In the genomic region with DNA sequence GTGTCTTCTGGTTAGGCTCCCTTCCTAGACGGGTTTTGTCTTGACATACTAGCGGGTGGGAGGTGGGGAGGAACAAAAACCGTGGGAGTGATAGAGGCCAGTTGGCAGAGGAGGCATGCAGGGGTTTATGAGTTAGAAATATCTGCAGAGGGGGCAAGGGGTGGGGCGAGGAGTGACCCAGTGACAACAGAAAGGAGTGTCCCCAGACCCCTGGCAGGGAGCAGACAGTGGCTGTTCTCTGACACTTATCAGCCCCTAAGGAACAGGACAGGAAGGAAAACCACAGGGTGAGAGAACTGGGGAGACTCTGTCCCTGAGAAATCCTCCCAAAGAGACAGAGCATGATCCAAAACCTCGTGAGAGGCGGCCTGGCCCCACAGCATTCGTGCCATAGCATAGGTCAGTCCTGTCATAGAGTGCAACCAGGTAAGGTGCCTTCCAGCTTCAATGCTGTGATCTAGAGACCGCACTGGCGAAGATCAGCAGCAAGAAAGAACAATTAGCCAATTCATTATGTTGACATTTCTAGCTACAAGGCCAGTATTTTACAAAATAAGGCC, we compare ENCODE assay signal across 12 cellular contexts.
DNase-seq lines count a peak whose midpoint lies in the region; ATAC-seq and TF ChIP-seq lines count a peak whose summit lies in the region.
"Had no signal": no experiment of that assay in that cellular context is flagged by ENCODE, and none has a peak within 500 bp of the region (broad histone marks: within the 10 kb centered on the region; RNA-seq: fewer than 3 reads in every experiment).

No MANE protein-coding gene starts in this region.

- no peak overlapping the region for H3K9ac ChIP-seq in colonic mucosa (ENCODE audit: low read depth in 2 of 2, low read length in 2 of 2)

- H3K4me3 ChIP-seq in colonic mucosa (no peak overlapping the region), lung (no peak overlapping the region)
- H3K4me3 ChIP-seq: SJSA1 had no signal

- ATAC-seq in lung (ENCODE audit: insufficient read depth, low FRiP score), result no peak
- ATAC-seq in stimulated activated naive B cell treated with anti-CD40 and anti-IgM and Interleukin-4, amounts not matched to agents 10 μg/mL and 1 μg/mL and 100 μg/mL, for 72 hours (replicated peaks), result no peak
- ATAC-seq in GM19395 (IDR thresholded peaks at IDR 0.05; ENCODE audit: unreplicated experiment), result no peak
- ATAC-seq in GM18511 (IDR thresholded peaks at IDR 0.05; ENCODE audit: unreplicated experiment), result no peak

- H3K9me3 ChIP-seq in colonic mucosa (no peaks in the 10 kb centered on the region), lung (ENCODE audit: control insufficient read depth in 2 of 2, insufficient read depth in 1 of 2, low read length in 1 of 2) (no peaks in the 10 kb centered on the region)
- H3K9me3 ChIP-seq: SJSA1 had no signal

- H3K36me3 Mint-ChIP-seq in HFFc6 (ENCODE audit: low read depth), result peaks cover 9% of the 10 kb centered on the region; the same call in 1 of the 2 replicates
- H3K36me3 Mint-ChIP-seq in stimulated activated naive B cell treated with anti-CD40 and anti-IgM and Interleukin-4, amounts not matched to agents 10 μg/mL and 1 μg/mL and 100 μg/mL, for 72 hours, result peaks cover 3 to 9% of the 10 kb centered on the region in 2 donors

- peaks cover 33% of the 10 kb centered on the region for H3K4me1 Mint-ChIP-seq in HFFc6 (ENCODE audit: low read depth)
- peaks cover 0 to 1% of the 10 kb centered on the region in 2 donors for H3K4me1 Mint-ChIP-seq in stimulated activated naive B cell treated with anti-CD40 and anti-IgM and Interleukin-4, amounts not matched to agents 10 μg/mL and 1 μg/mL and 100 μg/mL, for 72 hours

- H3K27me3 Mint-ChIP-seq in HFFc6 (ENCODE audit: insufficient read depth), result no peaks in the 10 kb centered on the region
- H3K27me3 Mint-ChIP-seq in stimulated activated naive B cell treated with anti-CD40 and anti-IgM and Interleukin-4, amounts not matched to agents 10 μg/mL and 1 μg/mL and 100 μg/mL, for 72 hours, result no peaks in the 10 kb centered on the region

- no peaks in the 10 kb centered on the region for H3K27me3 ChIP-seq in colonic mucosa
- H3K27me3 ChIP-seq in lung (ENCODE audit: control insufficient read depth, insufficient read depth), result no peaks in the 10 kb centered on the region
- H3K27me3 ChIP-seq: SJSA1 had no signal

- TF ChIP-seq CTCF in HFFc6 (IDR thresholded peaks at IDR 0.05) (no peak), colonic mucosa (IDR thresholded peaks at IDR 0.05) (no peak), lung (IDR thresholded peaks at IDR 0.05; ENCODE audit: control extremely low read depth, extremely low read depth) (no peak)

- H3K4me1 ChIP-seq in colonic mucosa (no peaks in the 10 kb centered on the region), lung (ENCODE audit: control insufficient read depth in 2 of 2, insufficient read depth in 2 of 2, low read length in 2 of 2) (peaks cover 8 to 33% of the 10 kb centered on the region in 2 donors)

- no peak for DNase-seq in HFFc6
- no peak for DNase-seq in colonic mucosa
- DNase-seq in lung (ENCODE audit: low spot score), result no peak
- DNase-seq in stimulated activated naive B cell treated with anti-CD40 and anti-IgM and Interleukin-4, amounts not matched to agents 10 μg/mL and 1 μg/mL and 100 μg/mL, for 72 hours, result no peak
- no peak for DNase-seq in glomerular visceral epithelial cell (ENCODE audit: extremely low spot score)
- no peak for DNase-seq in NCI-H446 (lab: John Stamatoyannopoulos, UW)
- DNase-seq: glutamatergic neuron, NCI-H1436, NCI-H774 had no signal

- intact Hi-C loops in colonic mucosa (cut with DNase I), result no loop called here

- no peaks in the 10 kb centered on the region for H3K36me3 ChIP-seq in colonic mucosa
- H3K36me3 ChIP-seq in lung (ENCODE audit: control insufficient read depth in 2 of 2, insufficient read depth in 2 of 2, low read length in 2 of 2), result no peaks in the 10 kb centered on the region
- H3K36me3 ChIP-seq: SJSA1 had no signal

- no peaks in the 10 kb centered on the region for H3K9me3 Mint-ChIP-seq in HFFc6
- H3K9me3 Mint-ChIP-seq in stimulated activated naive B cell treated with anti-CD40 and anti-IgM and Interleukin-4, amounts not matched to agents 10 μg/mL and 1 μg/mL and 100 μg/mL, for 72 hours, result peaks cover 0 to 3% of the 10 kb centered on the region in 2 donors

- no peak overlapping the region for H3K4me3 Mint-ChIP-seq in HFFc6
- H3K4me3 Mint-ChIP-seq in stimulated activated naive B cell treated with anti-CD40 and anti-IgM and Interleukin-4, amounts not matched to agents 10 μg/mL and 1 μg/mL and 100 μg/mL, for 72 hours, result no peak overlapping the region

- H3K27ac ChIP-seq in colonic mucosa, result peak overlapping the region; percentile 39
- peak overlapping the region; percentile 6 to 80 for H3K27ac ChIP-seq in lung (ENCODE audit: low read depth in 1 of 2, low read length in 1 of 2)

- H3K27ac Mint-ChIP-seq in HFFc6, result peak overlapping the region; percentile 91
- peak overlapping the region; percentile 20 for H3K27ac Mint-ChIP-seq in stimulated activated naive B cell treated with anti-CD40 and anti-IgM and Interleukin-4, amounts not matched to agents 10 μg/mL and 1 μg/mL and 100 μg/mL, for 72 hours

- 53 to 62% methylated on average over 9 of the region's 9 CpGs for WGBS in lung, 2 donors
